8 cellular contexts compared by ENCODE assay signal in the genomic region with DNA sequence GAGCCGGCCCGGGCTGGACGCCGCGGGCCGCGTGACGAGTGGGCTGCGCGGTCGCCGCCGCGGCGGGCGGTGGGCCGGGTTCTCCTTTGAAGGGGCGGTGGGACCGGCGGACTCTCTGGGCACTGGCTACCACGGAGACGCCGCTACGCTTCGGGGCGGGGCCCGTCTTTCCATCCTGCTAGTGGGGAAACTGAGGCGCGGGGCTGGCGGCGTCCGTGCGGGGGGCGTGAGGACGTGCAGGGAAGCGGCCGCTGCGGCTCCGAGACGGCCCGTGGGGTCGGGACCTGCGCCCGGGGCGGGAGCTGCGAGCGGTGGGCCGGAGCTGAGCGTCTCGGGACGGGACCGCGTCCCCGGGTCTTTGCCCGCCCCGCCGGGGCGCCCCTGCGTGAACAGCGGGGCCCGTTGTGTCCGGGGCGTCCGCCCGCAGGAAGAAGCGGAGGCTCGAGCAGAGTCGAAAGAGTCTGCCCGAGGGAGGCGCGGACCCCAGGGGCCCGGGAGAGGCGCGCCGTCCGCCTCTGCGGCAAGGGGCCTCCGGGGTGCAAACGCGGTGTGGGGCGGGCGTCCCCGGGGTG. TPM values are rescaled to one million over a fixed set of nuclear protein-coding genes. Genes with fewer than 3 reads are reported as not detected.
A peak's percentile ranks its signal among the peaks of the same experiment; 100 is the strongest.
DNase-seq lines count a peak whose midpoint lies in the region; ATAC-seq and TF ChIP-seq lines count a peak whose summit lies in the region.

No MANE protein-coding gene starts in this region.

- H3K4me3 ChIP-seq in CD8-positive, alpha-beta T cell (ENCODE audit: low read depth, low read length), result peak overlapping the region; percentile 64
- peak overlapping the region; percentile 47 to 90 (median 79) for H3K4me3 ChIP-seq in mammary epithelial cell (replicated peaks in 1 of 3; ENCODE audit: insufficient read depth in 1 of 3, low read depth in 2 of 3, low read length in 3 of 3)

- no peaks in the 10 kb centered on the region for H3K9me3 ChIP-seq in CD8-positive, alpha-beta T cell (ENCODE audit: low read length)
- no peaks in the 10 kb centered on the region for H3K9me3 ChIP-seq in mammary epithelial cell (replicated peaks; ENCODE audit: insufficient read depth, low read length)

- no peak overlapping the region for H3K9ac ChIP-seq in mammary epithelial cell (ENCODE audit: insufficient read depth, low read length)

- CTCF ChIA-PET in CD8-positive, alpha-beta T cell (lab: Charles Lee), result no interaction called here
- CTCF ChIA-PET in mammary epithelial cell (lab: Charles Lee; ENCODE audit: low non-redundant PET), result no interaction called here

- H3K4me3 Mint-ChIP-seq in CD8-positive, alpha-beta T cell, result peak overlapping the region; percentile 67
- H3K4me3 Mint-ChIP-seq in naive thymus-derived CD8-positive, alpha-beta T cell, result peak overlapping the region in 9 of 10 donors; percentile 47 to 88 (median 74)

- H3K4me1 Mint-ChIP-seq in CD8-positive, alpha-beta T cell (ENCODE audit: low read depth), result peaks cover 33% of the 10 kb centered on the region
- peaks cover 17 to 42% (median 39%) of the 10 kb centered on the region in 4 donors for H3K4me1 Mint-ChIP-seq in naive thymus-derived CD8-positive, alpha-beta T cell

- no TSS peak for BruUV-seq in mammary epithelial cell (replicated peaks; lab: Mats Ljungman, UMichigan)

- in situ Hi-C loops in mammary epithelial cell (cut with MboI; ENCODE audit: low sequenced_read_pairs in 2 of 2), result loop anchor here in 1 of 2 donors (5.0 kb wide), 1 partner anchor 95 kb away; no protein-coding TSS in a partner anchor

- POLR2A ChIA-PET in CD8-positive, alpha-beta T cell (lab: Charles Lee), result interaction anchor here (1.1 kb wide), 1 partner anchor 53 kb away, joined by 3 read pairs; no protein-coding TSS in a partner anchor
- POLR2A ChIA-PET in naive thymus-derived CD8-positive, alpha-beta T cell (lab: Charles Lee), result interaction anchor here (1.0 to 2.9 kb wide), 3 partner anchors 9 to 82 kb away, joined by 4 to 29 read pairs (median 14); partner anchors contain the start of gene PPP2R2D

- H3K4me2 ChIP-seq in mammary epithelial cell (ENCODE audit: insufficient read depth, low read depth, low read length), result peak overlapping the region; percentile 95

- no peaks in the 10 kb centered on the region for H3K27me3 ChIP-seq in CD8-positive, alpha-beta T cell (ENCODE audit: insufficient read depth, low read length)
- H3K27me3 ChIP-seq in mammary epithelial cell (ENCODE audit: insufficient read depth, low read length), result no peaks in the 10 kb centered on the region

- H3K27ac ChIP-seq in CD8-positive, alpha-beta T cell (ENCODE audit: low read depth, low read length), result peak overlapping the region; percentile 40
- peak overlapping the region; percentile 3 for H3K27ac ChIP-seq in mammary epithelial cell (ENCODE audit: insufficient read depth, low read depth, low read length)

- H3K27me3 Mint-ChIP-seq in CD8-positive, alpha-beta T cell (ENCODE audit: low read depth), result no peaks in the 10 kb centered on the region
- H3K27me3 Mint-ChIP-seq in naive thymus-derived CD8-positive, alpha-beta T cell, result peaks cover 0 to 2% (median 0%) of the 10 kb centered on the region in 5 donors

- DNase-seq in CD8-positive, alpha-beta T cell, result no peak
- DNase-seq in mammary epithelial cell (no peak), HuH-7 (ENCODE audit: low spot score) (no peak), SK-N-DZ (ENCODE audit: low spot score) (no peak), H4 (ENCODE audit: low spot score) (no peak)
- peak in 1 of 10 donors; percentile 31 for DNase-seq in naive thymus-derived CD8-positive, alpha-beta T cell

- H3K9me3 Mint-ChIP-seq in CD8-positive, alpha-beta T cell, result no peaks in the 10 kb centered on the region
- no peaks in the 10 kb centered on the region for H3K9me3 Mint-ChIP-seq in naive thymus-derived CD8-positive, alpha-beta T cell

- peaks cover 7% of the 10 kb centered on the region for H3K36me3 Mint-ChIP-seq in CD8-positive, alpha-beta T cell
- peaks cover 0 to 2% (median 0%) of the 10 kb centered on the region in 3 donors for H3K36me3 Mint-ChIP-seq in naive thymus-derived CD8-positive, alpha-beta T cell

- peak; percentile 9 for ATAC-seq in CD8-positive, alpha-beta T cell
- peak; percentile 36 for ATAC-seq in GM19452 (IDR thresholded peaks at IDR 0.05; ENCODE audit: unreplicated experiment)
- peak; percentile 11 for ATAC-seq in HG03457 (IDR thresholded peaks at IDR 0.05; ENCODE audit: unreplicated experiment)
- peak; percentile 19 to 35 for ATAC-seq in naive thymus-derived CD8-positive, alpha-beta T cell

- intact Hi-C loops in CD8-positive, alpha-beta T cell (cut with DNase I, micrococcal nuclease), result loop anchor here (1.0 to 10.0 kb wide), 5 partner anchors 82 to 555 kb away; partner anchors contain the start of genes LRRC27 (in 2 of the 2) and INPP5A (in 1 of the 2)
- intact Hi-C loops in mammary epithelial cell (cut with micrococcal nuclease), result loop anchor here (5.0 kb wide), 2 partner anchors 80 to 95 kb away; partner anchors contain the start of gene PPP2R2D

- peaks cover 41% of the 10 kb centered on the region for H3K4me1 ChIP-seq in CD8-positive, alpha-beta T cell (ENCODE audit: insufficient read depth, low read length)
- H3K4me1 ChIP-seq in mammary epithelial cell (ENCODE audit: insufficient read depth, low read length), result peaks cover 14% of the 10 kb centered on the region

- dilution Hi-C loops in mammary epithelial cell (cut with HindIII; ENCODE audit: low sequenced_read_pairs), result loop anchor here (5.0 kb wide), 2 partner anchors 40 to 75 kb away; no protein-coding TSS in a partner anchor

- H4K20me1 ChIP-seq in mammary epithelial cell (ENCODE audit: insufficient read depth, low read length), result no peaks in the 10 kb centered on the region

- no peak overlapping the region for H3K27ac Mint-ChIP-seq in CD8-positive, alpha-beta T cell
- no peak overlapping the region for H3K27ac Mint-ChIP-seq in naive thymus-derived CD8-positive, alpha-beta T cell

- H3K36me3 ChIP-seq in CD8-positive, alpha-beta T cell (ENCODE audit: insufficient read depth, low read length), result no peaks in the 10 kb centered on the region
- H3K36me3 ChIP-seq in mammary epithelial cell (ENCODE audit: insufficient read depth, low read length), result no peaks in the 10 kb centered on the region

- peak overlapping the region; percentile 88 for H2AFZ ChIP-seq in mammary epithelial cell (ENCODE audit: low read depth, low read length)

- TF ChIP-seq CTCF in CD8-positive, alpha-beta T cell (IDR thresholded peaks at IDR 0.05), result no peak
- no peak for TF ChIP-seq CTCF in mammary epithelial cell (conservative IDR thresholded peaks at IDR 0.05 in 1 of 2, IDR thresholded peaks at IDR 0.05 in 1 of 2; ENCODE audit: extremely low read depth in 1 of 2, insufficient read depth in 1 of 2, low read depth in 1 of 2, low read length in 2 of 2)

- WGBS in mammary epithelial cell (ENCODE audit: low coverage, missing lambda C conversion rate), result 0% methylated on average over 6 of the region's 83 CpGs

- peaks cover 44% of the 10 kb centered on the region for H3K79me2 ChIP-seq in mammary epithelial cell (ENCODE audit: insufficient read depth, low read length)

RNA-seq across cellular contexts. Expression of gene BNIP3, which starts 0.5 kb away (rescaled TPM):
- 10 to 100 TPM; 19.2 to 21.3 TPM for total RNA-seq in CD8-positive, alpha-beta T cell
- 10 to 100 TPM; 50.8 to 65.2 TPM for total RNA-seq in mammary epithelial cell
- 102 TPM for polyA plus RNA-seq in mammary epithelial cell
- 55.5 TPM for polyA minus RNA-seq in mammary epithelial cell
- 10 to 100 TPM; 36.4 to 42.1 TPM for total RNA-seq in naive thymus-derived CD8-positive, alpha-beta T cell
- polyA plus RNA-seq in naive thymus-derived CD8-positive, alpha-beta T cell, result 10 to 100 TPM; 30.8 to 38.9 (median 37.5) TPM
- 75.9 and 116 TPM in 2 replicates for polyA plus RNA-seq in SK-N-DZ (2014; cell fraction: cytosol; rRNA removed)
- 112 and 136 TPM in 2 replicates for polyA plus RNA-seq in SK-N-DZ (2014; cell fraction: nucleus; rRNA removed)
- 192 and 240 TPM in 2 replicates for total RNA-seq in H4 (2014; rRNA removed; shearing (Covaris generic))
